ENCODE assay signal across 1 cellular context in the genomic region with DNA sequence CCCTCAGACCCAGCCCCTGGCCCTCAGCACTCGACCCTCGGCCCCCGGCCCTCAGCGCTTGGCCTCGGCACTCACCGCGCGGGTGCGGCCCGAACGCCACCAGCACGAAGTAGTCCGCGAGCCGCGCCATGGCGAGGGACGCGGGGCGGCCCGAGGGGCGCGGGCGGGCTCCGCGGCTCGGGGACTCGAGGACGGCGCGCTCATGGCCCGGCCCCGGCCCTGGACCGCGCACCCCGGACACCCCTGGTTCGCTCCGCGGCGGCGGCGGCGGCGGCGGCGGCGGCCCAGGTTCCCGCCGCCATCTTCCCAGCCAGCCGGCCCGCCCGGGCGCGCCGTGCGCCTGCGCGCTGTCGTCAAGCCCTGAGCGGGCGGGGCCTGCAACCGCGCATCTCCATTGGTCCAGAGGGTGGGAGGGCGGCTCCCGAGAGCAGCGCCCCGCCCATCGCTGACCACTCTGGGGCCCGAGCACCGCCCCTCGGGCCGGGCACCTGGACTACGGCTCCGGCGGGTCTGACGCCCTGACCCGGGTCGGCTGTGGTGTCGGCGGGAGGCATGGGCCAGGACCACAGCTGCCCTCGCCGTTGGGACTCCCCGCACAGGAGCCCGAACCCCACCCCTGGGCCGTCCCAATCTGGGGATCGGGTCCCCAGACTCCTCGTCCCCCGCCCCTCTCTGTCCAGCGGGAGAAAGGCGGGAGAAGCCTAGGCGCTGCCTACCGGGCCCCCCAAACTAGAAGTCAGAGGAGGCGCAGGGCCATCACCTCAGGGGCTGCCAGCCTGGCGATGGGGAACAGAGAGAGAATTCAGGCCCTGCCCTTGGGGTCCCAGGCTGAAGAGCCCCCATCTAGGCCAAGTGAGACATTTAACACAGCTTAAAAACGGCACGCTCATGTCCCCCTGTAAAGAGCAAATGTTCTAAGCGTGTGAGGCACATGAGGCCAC.
TF ChIP-seq lines count a peak whose summit lies in the region.

Gene SBF1, minus strand, starts transcription at position 325 of the 941 bp plus-strand sequence. Its CDS starts 195 bp downstream, at position 130.

TF ChIP-seq in SK-N-SH treated with all-trans-retinoic acid at 6 μM for 48 hours, 23 proteins besides CTCF, POLR2A, EP300 and RAD21 (continued from another document):
- TF ChIP-seq, protein P1, sequence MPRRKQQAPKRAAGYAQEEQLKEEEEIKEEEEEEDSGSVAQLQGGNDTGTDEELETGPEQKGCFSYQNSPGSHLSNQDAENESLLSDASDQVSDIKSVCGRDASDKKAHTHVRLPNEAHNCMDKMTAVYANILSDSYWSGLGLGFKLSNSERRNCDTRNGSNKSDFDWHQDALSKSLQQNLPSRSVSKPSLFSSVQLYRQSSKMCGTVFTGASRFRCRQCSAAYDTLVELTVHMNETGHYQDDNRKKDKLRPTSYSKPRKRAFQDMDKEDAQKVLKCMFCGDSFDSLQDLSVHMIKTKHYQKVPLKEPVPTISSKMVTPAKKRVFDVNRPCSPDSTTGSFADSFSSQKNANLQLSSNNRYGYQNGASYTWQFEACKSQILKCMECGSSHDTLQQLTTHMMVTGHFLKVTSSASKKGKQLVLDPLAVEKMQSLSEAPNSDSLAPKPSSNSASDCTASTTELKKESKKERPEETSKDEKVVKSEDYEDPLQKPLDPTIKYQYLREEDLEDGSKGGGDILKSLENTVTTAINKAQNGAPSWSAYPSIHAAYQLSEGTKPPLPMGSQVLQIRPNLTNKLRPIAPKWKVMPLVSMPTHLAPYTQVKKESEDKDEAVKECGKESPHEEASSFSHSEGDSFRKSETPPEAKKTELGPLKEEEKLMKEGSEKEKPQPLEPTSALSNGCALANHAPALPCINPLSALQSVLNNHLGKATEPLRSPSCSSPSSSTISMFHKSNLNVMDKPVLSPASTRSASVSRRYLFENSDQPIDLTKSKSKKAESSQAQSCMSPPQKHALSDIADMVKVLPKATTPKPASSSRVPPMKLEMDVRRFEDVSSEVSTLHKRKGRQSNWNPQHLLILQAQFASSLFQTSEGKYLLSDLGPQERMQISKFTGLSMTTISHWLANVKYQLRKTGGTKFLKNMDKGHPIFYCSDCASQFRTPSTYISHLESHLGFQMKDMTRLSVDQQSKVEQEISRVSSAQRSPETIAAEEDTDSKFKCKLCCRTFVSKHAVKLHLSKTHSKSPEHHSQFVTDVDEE (CRISPR knock-in tag; IDR thresholded peaks at IDR 0.05), result no peak
- no peak for TF ChIP-seq ARNTL (CRISPR knock-in tag; IDR thresholded peaks at IDR 0.05; ENCODE audit: borderline replicate concordance, low read depth)
- no peak for TF ChIP-seq ZFP30 (CRISPR knock-in tag; IDR thresholded peaks at IDR 0.05)
TF ChIP-seq in SK-N-SH treated with all-trans-retinoic acid at 6 μM for 48 hours: peak in this region for 0.
